In genomic region chr9:136527131-136527530, GRCh38 we compare ENCODE assay signal across 12 cellular contexts. TPM values are rescaled to one million over a fixed set of nuclear protein-coding genes. Genes with fewer than 3 reads are reported as not detected.
DNase-seq lines count a peak whose midpoint lies in the region; ATAC-seq and TF ChIP-seq lines count a peak whose summit lies in the region.
"Had no signal": no experiment of that assay in that cellular context is flagged by ENCODE, and none has a peak within 500 bp of the region (broad histone marks: within the 10 kb centered on the region; RNA-seq: fewer than 3 reads in every experiment).

No MANE protein-coding gene starts in this region.

- no peaks in the 10 kb centered on the region for H3K9me3 ChIP-seq in BLaER1 treated with 17β-estradiol and CSF1 and Interleukin-3, amounts not matched to agents 10 nM and 100 nM (replicated peaks in 1 of 11)
- H3K9me3 ChIP-seq in KOPT-K1 (ENCODE audit: insufficient read depth, low read length, poor library complexity, severe bottlenecking): no peaks in the 10 kb centered on the region
- no peaks in the 10 kb centered on the region for H3K9me3 ChIP-seq in gastroesophageal sphincter
- no peaks in the 10 kb centered on the region for H3K9me3 ChIP-seq in sigmoid colon
- H3K9me3 ChIP-seq: upper lobe of right lung had no signal

- peaks cover 0 to 51% (median 12%) of the 10 kb centered on the region in 11 experiments; a peak in 12 of 22 replicates for H3K27me3 ChIP-seq in BLaER1 treated with 17β-estradiol and CSF1 and Interleukin-3, amounts not matched to agents 10 nM and 100 nM
- H3K27me3 ChIP-seq in gastroesophageal sphincter (no peaks in the 10 kb centered on the region), sigmoid colon (no peaks in the 10 kb centered on the region)
- H3K27me3 ChIP-seq: upper lobe of right lung had no signal

- TF ChIP-seq POLR2A in gastroesophageal sphincter (IDR thresholded peaks at IDR 0.05) (no peak), sigmoid colon (IDR thresholded peaks at IDR 0.05) (no peak)

- peaks cover 98 to 100% (median 99%) of the 10 kb centered on the region in 11 experiments for H4K20me1 ChIP-seq in BLaER1 treated with 17β-estradiol and CSF1 and Interleukin-3, amounts not matched to agents 10 nM and 100 nM

- H3K36me3 ChIP-seq in BLaER1 treated with 17β-estradiol and CSF1 and Interleukin-3, amounts not matched to agents 10 nM and 100 nM: peaks cover 14 to 23% (median 18%) of the 10 kb centered on the region in 11 experiments; a peak in 20 of 22 replicates
- peaks cover 79% of the 10 kb centered on the region for H3K36me3 ChIP-seq in KOPT-K1 (ENCODE audit: insufficient read depth, low read length)
- H3K36me3 ChIP-seq in gastroesophageal sphincter: peaks cover 0 to 17% of the 10 kb centered on the region in 2 donors
- peaks cover 3 to 15% (median 13%) of the 10 kb centered on the region in 4 donors for H3K36me3 ChIP-seq in sigmoid colon

- H3K4me1 ChIP-seq in BLaER1 treated with 17β-estradiol and CSF1 and Interleukin-3, amounts not matched to agents 10 nM and 100 nM: peaks cover 76 to 98% (median 89%) of the 10 kb centered on the region in 10 experiments
- H3K4me1 ChIP-seq in gastroesophageal sphincter (peaks cover 0 to 98% (median 60%) of the 10 kb centered on the region in 3 donors), sigmoid colon (peaks cover 0 to 85% (median 77%) of the 10 kb centered on the region in 4 donors)

- TF ChIP-seq CTCF in gastroesophageal sphincter (IDR thresholded peaks at IDR 0.05) (no peak), sigmoid colon (IDR thresholded peaks at IDR 0.05) (no peak)

- intact Hi-C loops in sigmoid colon (cut with DNase I): loop anchor here (5.0 kb wide), 2 partner anchors 35 to 80 kb away; no protein-coding TSS in a partner anchor

- WGBS in gastroesophageal sphincter (ENCODE audit: low coverage in 1 of 2), 2 donors: no CpG with 5 or more reads among the region's 20 CpGs
- 18 to 66% methylated on average over 20 of the region's 20 CpGs for whole genome bisulfite sequencing in sigmoid colon, 2 donors

- H3K4me3 ChIP-seq in BLaER1 treated with 17β-estradiol and CSF1 and Interleukin-3, amounts not matched to agents 10 nM and 100 nM: peak overlapping the region in 2 of 10 experiments; percentile 20 to 34; a peak in 3 of 20 replicates
- no peak overlapping the region for H3K4me3 ChIP-seq in gastroesophageal sphincter
- H3K4me3 ChIP-seq in sigmoid colon: peak overlapping the region in 2 of 4 donors; percentile 1 to 18
- H3K4me3 ChIP-seq: upper lobe of right lung had no signal

- H3K4me2 ChIP-seq in BLaER1 treated with 17β-estradiol and CSF1 and Interleukin-3, amounts not matched to agents 10 nM and 100 nM: peak overlapping the region; percentile 50 to 100 (median 86); a peak in 21 of 22 replicates

- no peak for TF ChIP-seq EP300 in gastroesophageal sphincter (IDR thresholded peaks at IDR 0.05)
- no peak for TF ChIP-seq EP300 in sigmoid colon (IDR thresholded peaks at IDR 0.05)

- no peak for ATAC-seq in gastroesophageal sphincter

- H3K9ac ChIP-seq in BLaER1 treated with 17β-estradiol and CSF1 and Interleukin-3, amounts not matched to agents 10 nM and 100 nM: peak overlapping the region in 6 of 11 experiments; percentile 27 to 57 (median 47); a peak in 7 of 22 replicates

- DNase-seq in sigmoid colon (no peak), T1000 (lab: John Stamatoyannopoulos, UW) (no peak), NCI-H1092 (lab: John Stamatoyannopoulos, UW) (no peak)
- DNase-seq in activated CD4-positive, alpha-beta T cell treated with anti-CD3 and anti-CD28 coated beads, Interleukin-2, amount 50 U/mL, for 4 hours: no peak
- DNase-seq: activated CD4-positive, alpha-beta T cell treated with anti-CD3 and anti-CD28 coated beads for 48 hours; activated T-cell treated with anti-CD3 and anti-CD28 coated beads, Interleukin-2, amount 50 U/mL, for 48 hours; naive B cell; NCI-H2029 treated with DMSO at 0.1 percent for 48 hours; upper lobe of right lung had no signal

- no peak overlapping the region for H3K27ac ChIP-seq in BLaER1 treated with 17β-estradiol and CSF1 and Interleukin-3, amounts not matched to agents 10 nM and 100 nM
- H3K27ac ChIP-seq in KOPT-K1 (ENCODE audit: low read depth, low read length, poor library complexity, severe bottlenecking) (peak overlapping the region; percentile 30), gastroesophageal sphincter (peak overlapping the region in 3 of 4 donors; percentile 76 to 80 (median 77)), sigmoid colon (peak overlapping the region; percentile 59 to 84 (median 80))

RNA-seq across cellular contexts. Expression of gene NOTCH1, which starts 18.7 kb away (rescaled TPM):
- total RNA-seq in gastroesophageal sphincter: 10 to 100 TPM; 31.1 to 72.1 (median 44.0) TPM
- 10 to 100 TPM; 16.6 to 36.0 (median 31.8) TPM for total RNA-seq in sigmoid colon
- 10 to 100 TPM in 1 of 3 donors, 1 to 10 TPM in 2; 1.8 to 30.8 (median 3.7) TPM for polyA plus RNA-seq in sigmoid colon

RNA-seq across cellular contexts. Expression of gene SEC16A, which starts 44.3 kb away (rescaled TPM):
- 10 to 100 TPM; 35.5 to 71.0 (median 50.5) TPM for total RNA-seq in gastroesophageal sphincter
- 10 to 100 TPM; 22.9 to 33.9 (median 30.2) TPM for total RNA-seq in sigmoid colon
- 10 to 100 TPM; 22.8 to 57.0 (median 24.5) TPM for polyA plus RNA-seq in sigmoid colon

Comparison
In these comparisons a context has a peak if more than half of its experiments do, and no peak if none do; other contexts are left out.
1. H3K27ac ChIP-seq: peak in KOPT-K1 (single experiment), gastroesophageal sphincter (3 of 4) and sigmoid colon (4 of 4); none in BLaER1 treated with 17β-estradiol and CSF1 and Interleukin-3, amounts not matched to agents 10 nM and 100 nM (0 of 11).